In genomic region chr21:27219068-27219467, GRCh38 we compare ENCODE assay signal across 22 cellular contexts.
DNase-seq lines count a peak whose midpoint lies in the region; ATAC-seq and TF ChIP-seq lines count a peak whose summit lies in the region.
"Had no signal": no experiment of that assay in that cellular context is flagged by ENCODE, and none has a peak within 500 bp of the region (broad histone marks: within the 10 kb centered on the region; RNA-seq: fewer than 3 reads in every experiment).

No MANE protein-coding gene starts in this region.

- no peaks in the 10 kb centered on the region for H3K9me2 ChIP-seq in GM23248 (ENCODE audit: insufficient read depth)

- WGBS in GM23248 (ENCODE audit: low coverage in 1 of 2, low lambda C conversion rate in 2 of 2, missing lambda C conversion rate in 2 of 2), 2 experiments: 22 to 32% methylated on average over 2 of the region's 2 CpGs

- no peak overlapping the region for H3K9ac ChIP-seq in GM23248

- H4K20me1 ChIP-seq in GM23248 (ENCODE audit: insufficient read depth): no peaks in the 10 kb centered on the region

- TF ChIP-seq CTCF in astrocyte of the cerebellum (IDR thresholded peaks at IDR 0.05; ENCODE audit: low read depth, low read length, missing control alignments): no peak

- H3K27ac ChIP-seq in ACC112 (ENCODE audit: low read depth, low read length) (peak overlapping the region; percentile 91), GM23248 (peak overlapping the region; percentile 53)
- H3K27ac ChIP-seq: left lung, sigmoid colon, uterus had no signal

- peak overlapping the region; percentile 57 for H2AFZ ChIP-seq in ACC112 (ENCODE audit: low read length, unreplicated experiment)
- H2AFZ ChIP-seq in GM23248: 0 out of 2 replicates have a peak overlapping the region, but pooled peaks have one; percentile 11

- H3K79me2 ChIP-seq in ACC112 (ENCODE audit: control insufficient read depth, insufficient read depth, low read length, unreplicated experiment) (no peaks in the 10 kb centered on the region), GM23248 (ENCODE audit: insufficient read depth) (no peaks in the 10 kb centered on the region)

- H3K9me3 ChIP-seq in GM23248 (ENCODE audit: low read depth): no peaks in the 10 kb centered on the region
- H3K9me3 ChIP-seq: sigmoid colon, uterus had no signal

- in situ Hi-C loops in GM23248 (cut with MboI): no loop called here
- in situ Hi-C loops in astrocyte of the cerebellum (cut with HindIII; ENCODE audit: low sequenced_read_pairs): no loop called here

- no peaks in the 10 kb centered on the region for H3K36me3 ChIP-seq in ACC112 (ENCODE audit: insufficient read depth, low read length)
- no peaks in the 10 kb centered on the region for H3K36me3 ChIP-seq in GM23248 (ENCODE audit: low read depth)
- H3K36me3 ChIP-seq: left lung, sigmoid colon, uterus had no signal

- H3F3A ChIP-seq in GM23248 (ENCODE audit: insufficient read depth): peaks cover 18% of the 10 kb centered on the region

- no peak for ATAC-seq in HG02938 (IDR thresholded peaks at IDR 0.05; ENCODE audit: unreplicated experiment)
- ATAC-seq in GM18520 (IDR thresholded peaks at IDR 0.05; ENCODE audit: unreplicated experiment): no peak
- no peak for ATAC-seq in GM18870 (IDR thresholded peaks at IDR 0.05; ENCODE audit: unreplicated experiment)
- ATAC-seq: GM12878, left lung had no signal

- H3K27me3 ChIP-seq in ACC112 (ENCODE audit: insufficient read depth, low read length): no peaks in the 10 kb centered on the region
- no peaks in the 10 kb centered on the region for H3K27me3 ChIP-seq in GM23248 (replicated peaks; ENCODE audit: insufficient read depth)
- H3K27me3 ChIP-seq: left lung, sigmoid colon, uterus had no signal

- H3K4me3 ChIP-seq in ACC112 (ENCODE audit: low read depth, low read length) (no peak overlapping the region), GM23248 (no peak overlapping the region), astrocyte of the cerebellum (ENCODE audit: low read depth, low read length) (no peak overlapping the region)
- H3K4me3 ChIP-seq: GM12878, left lung, sigmoid colon, uterus had no signal

- H3K4me2 ChIP-seq in GM23248 (ENCODE audit: unreplicated experiment): peak overlapping the region; percentile 23

- peak; percentile 92 for DNase-seq in GM23248
- DNase-seq in astrocyte of the cerebellum (ENCODE audit: low read depth): peak; percentile 28
- DNase-seq in fibroblast of the conjunctiva (ENCODE audit: low read depth): peak; percentile 59
- no peak for DNase-seq in dedifferentiated amniotic fluid mesenchymal stem cell (ENCODE audit: extremely low spot score)
- DNase-seq: ACHN; activated CD4-positive, alpha-beta T cell treated with anti-CD3 and anti-CD28 coated beads, Interleukin-2, amount 50 U/mL, for 1 hour; activated naive CD4-positive, alpha-beta T cell treated with anti-CD3 and anti-CD28 coated beads, Interleukin-2, amount 10 ng/mL, durations not matched to agents 7 days and 5 days; activated T-cell treated with anti-CD3 and anti-CD28 coated beads for 4 hours; caudate nucleus; effector CD4-positive, alpha-beta T cell; left lung; NCI-H1092; NCI-H2171; NCI-H748 treated with DMSO at 0.1 percent for 48 hours; sigmoid colon; stimulated activated CD4-positive, alpha-beta T cell treated with anti-CD3 and anti-CD28 coated beads, Interleukin-2, amount 100 ng/mL, for 48 hours; uterus had no signal

- H3K4me1 ChIP-seq in ACC112 (ENCODE audit: control insufficient read depth, insufficient read depth, low read length, unreplicated experiment) (peaks cover 34% of the 10 kb centered on the region), GM23248 (ENCODE audit: insufficient read depth) (peaks cover 14% of the 10 kb centered on the region)
- H3K4me1 ChIP-seq: left lung, sigmoid colon, uterus had no signal
